ENCODE assay signal across 8 cellular contexts in genomic region chr16:1612320-1613111, GRCh38. TPM values are rescaled to one million over a fixed set of nuclear protein-coding genes. Genes with fewer than 3 reads are reported as not detected.
A peak's percentile ranks its signal among the peaks of the same experiment; 100 is the strongest.
DNase-seq lines count a peak whose midpoint lies in the region; ATAC-seq lines count a peak whose summit lies in the region.

CRAMP1 (plus strand) TSS chr16:1612360; CDS start chr16:1614640, 2,280 bp downstream.

- peak within 1 kb of the TSS; percentile 86 for H3K27ac ChIP-seq in SK-N-MC
- H3K27ac ChIP-seq in effector memory CD4-positive, alpha-beta T cell (ENCODE audit: insufficient read depth, low read length, poor library complexity, severe bottlenecking) = peak within 1 kb of the TSS; percentile 63
- peak within 1 kb of the TSS; percentile 48 for H3K27ac ChIP-seq in urinary bladder (ENCODE audit: low read depth)

- peaks cover 15% of the 10 kb centered on the region for H3K4me1 ChIP-seq in effector memory CD4-positive, alpha-beta T cell (ENCODE audit: control insufficient read depth, insufficient read depth, low read length, poor library complexity, severe bottlenecking)
- H3K4me1 ChIP-seq in urinary bladder (ENCODE audit: insufficient read depth) = peaks cover 2% of the 10 kb centered on the region

- DNase-seq in SK-N-MC (ENCODE audit: low read depth, low spot score) (no peak), mucosa of gallbladder (ENCODE audit: low spot score) (no peak), cerebellar cortex (ENCODE audit: low spot score) (no peak)
- peak in 2 of 3 donors; percentile 5 to 6 for DNase-seq in effector memory CD4-positive, alpha-beta T cell

- ATAC-seq in HG02798 (IDR thresholded peaks at IDR 0.05; ENCODE audit: poor library complexity, unreplicated experiment) (peak; percentile 11), GM21367 (IDR thresholded peaks at IDR 0.05; ENCODE audit: unreplicated experiment) (no peak)

- H3K9ac ChIP-seq in SK-N-MC (ENCODE audit: insufficient read length) = peak within 1 kb of the TSS; percentile 87

- H3K4me3 ChIP-seq in GM08714 (ENCODE audit: low read length) (peak within 1 kb of the TSS; percentile 94), SK-N-MC (peak within 1 kb of the TSS; percentile 93), urinary bladder (ENCODE audit: low read depth, low read length) (peak within 1 kb of the TSS; percentile 94)
- peak within 1 kb of the TSS; percentile 59 for H3K4me3 ChIP-seq in effector memory CD4-positive, alpha-beta T cell (ENCODE audit: insufficient read depth, low read depth, low read length, poor library complexity, severe bottlenecking)

- H3K9me3 ChIP-seq in SK-N-MC (ENCODE audit: low read depth, low read length) = no peaks in the 10 kb centered on the region
- H3K9me3 ChIP-seq in effector memory CD4-positive, alpha-beta T cell (ENCODE audit: control insufficient read depth, low read length) = peaks cover 6% of the 10 kb centered on the region

- H3K36me3 ChIP-seq in SK-N-MC (ENCODE audit: insufficient read depth, low read length) (peaks cover 13% of the 10 kb centered on the region), urinary bladder (ENCODE audit: insufficient read depth) (no peaks in the 10 kb centered on the region)
- H3K36me3 ChIP-seq in effector memory CD4-positive, alpha-beta T cell (ENCODE audit: control insufficient read depth, insufficient read depth, low read length) = peaks cover 12% of the 10 kb centered on the region

- no peaks in the 10 kb centered on the region for H3K27me3 ChIP-seq in effector memory CD4-positive, alpha-beta T cell (replicated peaks; ENCODE audit: control insufficient read depth, insufficient read depth, low read length, poor library complexity, severe bottlenecking)

- under 1% methylated on average over 101 of the region's 101 CpGs for WGBS in urinary bladder

RNA-seq across cellular contexts. Expression of gene CRAMP1, which starts in this region (rescaled TPM):
- total RNA-seq in mucosa of gallbladder = 21.1 TPM
- total RNA-seq in urinary bladder = 10.3 TPM
- polyA plus RNA-seq in urinary bladder = 11.2 TPM

Comparison
In these comparisons a context has a peak if more than half of its experiments do, and no peak if none do; other contexts are left out.
1. DNase-seq: peak in effector memory CD4-positive, alpha-beta T cell (2 of 3); none in SK-N-MC (single experiment), mucosa of gallbladder (single experiment) and cerebellar cortex (single experiment).
2. Peak in every context shown above with its lines, with median percentiles within 50 percentile points of each other: H3K4me3 ChIP-seq and H3K27ac ChIP-seq.